ENCODE assay signal across 1 cellular context in genomic region chr19:4969772-4970531, GRCh38.
TF ChIP-seq lines count a peak whose summit lies in the region.

No MANE protein-coding gene starts in this region.

TF ChIP-seq in H1, 55 proteins besides CTCF, POLR2A, EP300 and RAD21 (continued from another document):
- TF ChIP-seq SIN3A (conservative IDR thresholded peaks at IDR 0.05 in 1 of 2, IDR thresholded peaks at IDR 0.05 in 1 of 2; ENCODE audit: low read depth in 1 of 2, low read length in 2 of 2): no peak
- TF ChIP-seq PHF8 (conservative IDR thresholded peaks at IDR 0.05; ENCODE audit: low read depth, low read length): no peak
- TF ChIP-seq CHD7 (IDR thresholded peaks at IDR 0.05; ENCODE audit: insufficient replicate concordance, low read length): no peak
- no peak for TF ChIP-seq KDM4A (IDR thresholded peaks at IDR 0.05; ENCODE audit: low read depth, low read length, severe bottlenecking)
- no peak for TF ChIP-seq ZNF274 (IDR thresholded peaks at IDR 0.05; ENCODE audit: borderline replicate concordance, extremely low read depth, low read length)
- no peak for TF ChIP-seq KDM1A (IDR thresholded peaks at IDR 0.05; ENCODE audit: borderline replicate concordance, low read length)
- TF ChIP-seq GTF2F1 (IDR thresholded peaks at IDR 0.05; ENCODE audit: borderline replicate concordance, low read depth, low read length): no peak
- no peak for TF ChIP-seq HDAC6 (IDR thresholded peaks at IDR 0.05; ENCODE audit: low read depth, low read length)
- TF ChIP-seq EGR1 (IDR thresholded peaks at IDR 0.05; ENCODE audit: borderline replicate concordance, low read depth, low read length): no peak
- no peak for TF ChIP-seq MAX (IDR thresholded peaks at IDR 0.05)
- no peak for TF ChIP-seq BCL11A (IDR thresholded peaks at IDR 0.05; ENCODE audit: low read depth in 2 of 2, low read length in 2 of 2)
- TF ChIP-seq, protein P1, sequence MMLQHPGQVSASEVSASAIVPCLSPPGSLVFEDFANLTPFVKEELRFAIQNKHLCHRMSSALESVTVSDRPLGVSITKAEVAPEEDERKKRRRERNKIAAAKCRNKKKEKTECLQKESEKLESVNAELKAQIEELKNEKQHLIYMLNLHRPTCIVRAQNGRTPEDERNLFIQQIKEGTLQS (IDR thresholded peaks at IDR 0.05; ENCODE audit: insufficient read depth, low read depth, low read length): no peak
- no peak for TF ChIP-seq CHD2 (IDR thresholded peaks at IDR 0.05; ENCODE audit: low read length)
- TF ChIP-seq SRF (IDR thresholded peaks at IDR 0.05; ENCODE audit: low read depth, low read length): no peak
- TF ChIP-seq BRCA1 (IDR thresholded peaks at IDR 0.05; ENCODE audit: low read depth, low read length): no peak
- TF ChIP-seq TBP (IDR thresholded peaks at IDR 0.05; ENCODE audit: low read depth, low read length): no peak
TF ChIP-seq in H1: peak in this region for 0.
